13 cellular contexts compared by ENCODE assay signal in the genomic region with DNA sequence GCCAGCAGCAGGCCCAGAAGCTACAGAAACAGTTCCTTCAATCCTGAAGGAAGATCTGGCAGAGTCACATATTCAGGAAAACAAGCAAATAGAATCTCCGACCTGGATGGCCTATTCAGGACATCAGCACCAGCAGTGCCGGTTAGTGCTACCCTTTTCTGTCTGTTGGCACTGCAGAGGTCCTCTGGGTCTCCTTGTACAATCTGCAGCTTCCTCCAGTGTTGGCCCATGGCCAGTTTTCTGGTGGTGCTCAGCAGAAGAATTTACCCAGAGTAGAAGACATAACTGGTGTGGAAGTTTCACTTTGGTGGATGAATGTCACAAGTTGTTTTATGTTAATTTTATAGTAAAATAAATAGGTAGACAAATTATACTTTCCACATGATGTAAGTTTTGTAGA.
"Had no signal": no experiment of that assay in that cellular context is flagged by ENCODE, and none has a peak within 500 bp of the region (broad histone marks: within the 10 kb centered on the region; RNA-seq: fewer than 3 reads in every experiment).

No MANE protein-coding gene starts in this region.

- H3K4me3 ChIP-seq: esophagus muscularis mucosa, lung, psoas muscle, tibial artery, uterus had no signal

- ATAC-seq: psoas muscle had no signal

- H3K27me3 ChIP-seq: esophagus muscularis mucosa, tibial artery, uterus had no signal

- H3K27me3 Mint-ChIP-seq: activated CD4-positive, alpha-beta T cell treated with anti-CD3 and anti-CD28 coated beads, Interleukin-2, amount 10 ng/mL, durations not matched to agents 7 days and 5 days; activated naive CD4-positive, alpha-beta T cell treated with anti-CD3 and anti-CD28 coated beads, Interleukin-2, amount 50 U/mL, for 24 hours had no signal

- H3K36me3 Mint-ChIP-seq: activated naive CD4-positive, alpha-beta T cell treated with anti-CD3 and anti-CD28 coated beads, Interleukin-2, amount 50 U/mL, for 24 hours; brain had no signal

- H3K9me3 ChIP-seq: esophagus muscularis mucosa, psoas muscle, tibial artery, uterus had no signal

- H3K36me3 ChIP-seq: esophagus muscularis mucosa, tibial artery, uterus had no signal

- H3K27ac Mint-ChIP-seq: activated CD4-positive, alpha-beta T cell treated with anti-CD3 and anti-CD28 coated beads, Interleukin-2, amount 10 ng/mL, durations not matched to agents 7 days and 5 days; activated naive CD4-positive, alpha-beta T cell treated with anti-CD3 and anti-CD28 coated beads, Interleukin-2, amount 50 U/mL, for 24 hours; brain; nephron had no signal

- H3K4me1 ChIP-seq: psoas muscle had no signal

- H3K27ac ChIP-seq: esophagus muscularis mucosa, psoas muscle, uterus had no signal

- H3K4me3 Mint-ChIP-seq: activated CD4-positive, alpha-beta T cell treated with anti-CD3 and anti-CD28 coated beads, Interleukin-2, amount 10 ng/mL, durations not matched to agents 7 days and 5 days; activated naive CD4-positive, alpha-beta T cell treated with anti-CD3 and anti-CD28 coated beads, Interleukin-2, amount 50 U/mL, for 24 hours; brain; nephron had no signal

- H3K9me3 Mint-ChIP-seq: activated naive CD4-positive, alpha-beta T cell treated with anti-CD3 and anti-CD28 coated beads, Interleukin-2, amount 50 U/mL, for 24 hours; brain; nephron had no signal

- DNase-seq: activated CD4-positive, alpha-beta T cell treated with anti-CD3 and anti-CD28 coated beads, Interleukin-2, amount 10 ng/mL, durations not matched to agents 7 days and 5 days; activated T-cell treated with anti-CD3 and anti-CD28 coated beads, Interleukin-2, amount 50 U/mL, for 1 hour; amniotic stem cell; cerebellar nuclear complex; psoas muscle; stimulated activated CD4-positive, alpha-beta T cell treated with anti-CD3 and anti-CD28 coated beads, Interleukin-4, amount 100 ng/mL, for 24 hours; uterus had no signal
